ENCODE assay signal across 1 cellular context in the genomic region with DNA sequence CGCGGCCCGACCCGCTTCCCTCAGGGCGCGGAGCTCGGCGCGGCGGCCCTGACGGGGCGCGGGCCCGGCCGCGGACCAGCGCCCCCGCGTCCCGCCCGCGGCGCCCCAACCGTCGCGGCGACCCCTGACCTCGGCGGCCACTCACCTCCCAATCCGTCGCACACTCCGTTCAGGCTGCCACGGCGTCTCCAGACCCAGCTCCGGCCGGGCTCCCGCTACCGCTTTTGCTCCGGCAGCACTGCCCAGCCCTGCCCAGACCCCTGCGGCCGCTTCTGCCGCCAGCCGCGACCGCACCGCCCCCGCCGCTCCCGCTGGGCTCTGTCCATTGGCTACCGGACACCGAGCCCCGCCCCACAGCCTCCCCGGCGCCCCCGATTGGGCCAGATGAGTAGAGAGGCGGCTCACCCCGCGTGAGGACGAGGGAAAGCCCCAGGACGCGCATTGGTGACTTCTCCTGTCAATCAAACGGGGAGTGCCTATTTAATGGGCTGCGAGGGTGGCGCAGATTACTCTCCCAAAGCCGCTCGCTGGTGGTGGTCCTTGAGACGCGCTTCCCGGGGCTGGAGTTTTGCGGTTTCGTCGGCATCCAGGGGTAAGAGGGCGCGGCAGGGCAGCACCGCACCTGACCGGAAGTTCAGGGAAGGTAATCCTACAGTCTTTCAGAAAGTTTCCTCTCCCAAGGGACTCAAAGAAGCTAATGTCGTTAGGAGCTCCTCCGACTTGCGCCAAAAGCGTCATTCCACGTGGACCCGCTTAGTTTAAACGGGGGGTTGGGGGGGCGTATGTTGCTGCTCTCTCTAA.
A peak's percentile ranks its signal among the peaks of the same experiment; 100 is the strongest.
TF ChIP-seq lines count a peak whose summit lies in the region.

A gene with protein sequence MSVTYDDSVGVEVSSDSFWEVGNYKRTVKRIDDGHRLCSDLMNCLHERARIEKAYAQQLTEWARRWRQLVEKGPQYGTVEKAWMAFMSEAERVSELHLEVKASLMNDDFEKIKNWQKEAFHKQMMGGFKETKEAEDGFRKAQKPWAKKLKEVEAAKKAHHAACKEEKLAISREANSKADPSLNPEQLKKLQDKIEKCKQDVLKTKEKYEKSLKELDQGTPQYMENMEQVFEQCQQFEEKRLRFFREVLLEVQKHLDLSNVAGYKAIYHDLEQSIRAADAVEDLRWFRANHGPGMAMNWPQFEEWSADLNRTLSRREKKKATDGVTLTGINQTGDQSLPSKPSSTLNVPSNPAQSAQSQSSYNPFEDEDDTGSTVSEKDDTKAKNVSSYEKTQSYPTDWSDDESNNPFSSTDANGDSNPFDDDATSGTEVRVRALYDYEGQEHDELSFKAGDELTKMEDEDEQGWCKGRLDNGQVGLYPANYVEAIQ (minus strand): TSS at position 274 of the 801 bp plus-strand sequence. CDS start 103,069 bp downstream, outside the sequence.

TF ChIP-seq in HepG2, 621 proteins besides CTCF, POLR2A, EP300 and RAD21 (continued from another document and continues in another):
- TF ChIP-seq, protein P1, sequence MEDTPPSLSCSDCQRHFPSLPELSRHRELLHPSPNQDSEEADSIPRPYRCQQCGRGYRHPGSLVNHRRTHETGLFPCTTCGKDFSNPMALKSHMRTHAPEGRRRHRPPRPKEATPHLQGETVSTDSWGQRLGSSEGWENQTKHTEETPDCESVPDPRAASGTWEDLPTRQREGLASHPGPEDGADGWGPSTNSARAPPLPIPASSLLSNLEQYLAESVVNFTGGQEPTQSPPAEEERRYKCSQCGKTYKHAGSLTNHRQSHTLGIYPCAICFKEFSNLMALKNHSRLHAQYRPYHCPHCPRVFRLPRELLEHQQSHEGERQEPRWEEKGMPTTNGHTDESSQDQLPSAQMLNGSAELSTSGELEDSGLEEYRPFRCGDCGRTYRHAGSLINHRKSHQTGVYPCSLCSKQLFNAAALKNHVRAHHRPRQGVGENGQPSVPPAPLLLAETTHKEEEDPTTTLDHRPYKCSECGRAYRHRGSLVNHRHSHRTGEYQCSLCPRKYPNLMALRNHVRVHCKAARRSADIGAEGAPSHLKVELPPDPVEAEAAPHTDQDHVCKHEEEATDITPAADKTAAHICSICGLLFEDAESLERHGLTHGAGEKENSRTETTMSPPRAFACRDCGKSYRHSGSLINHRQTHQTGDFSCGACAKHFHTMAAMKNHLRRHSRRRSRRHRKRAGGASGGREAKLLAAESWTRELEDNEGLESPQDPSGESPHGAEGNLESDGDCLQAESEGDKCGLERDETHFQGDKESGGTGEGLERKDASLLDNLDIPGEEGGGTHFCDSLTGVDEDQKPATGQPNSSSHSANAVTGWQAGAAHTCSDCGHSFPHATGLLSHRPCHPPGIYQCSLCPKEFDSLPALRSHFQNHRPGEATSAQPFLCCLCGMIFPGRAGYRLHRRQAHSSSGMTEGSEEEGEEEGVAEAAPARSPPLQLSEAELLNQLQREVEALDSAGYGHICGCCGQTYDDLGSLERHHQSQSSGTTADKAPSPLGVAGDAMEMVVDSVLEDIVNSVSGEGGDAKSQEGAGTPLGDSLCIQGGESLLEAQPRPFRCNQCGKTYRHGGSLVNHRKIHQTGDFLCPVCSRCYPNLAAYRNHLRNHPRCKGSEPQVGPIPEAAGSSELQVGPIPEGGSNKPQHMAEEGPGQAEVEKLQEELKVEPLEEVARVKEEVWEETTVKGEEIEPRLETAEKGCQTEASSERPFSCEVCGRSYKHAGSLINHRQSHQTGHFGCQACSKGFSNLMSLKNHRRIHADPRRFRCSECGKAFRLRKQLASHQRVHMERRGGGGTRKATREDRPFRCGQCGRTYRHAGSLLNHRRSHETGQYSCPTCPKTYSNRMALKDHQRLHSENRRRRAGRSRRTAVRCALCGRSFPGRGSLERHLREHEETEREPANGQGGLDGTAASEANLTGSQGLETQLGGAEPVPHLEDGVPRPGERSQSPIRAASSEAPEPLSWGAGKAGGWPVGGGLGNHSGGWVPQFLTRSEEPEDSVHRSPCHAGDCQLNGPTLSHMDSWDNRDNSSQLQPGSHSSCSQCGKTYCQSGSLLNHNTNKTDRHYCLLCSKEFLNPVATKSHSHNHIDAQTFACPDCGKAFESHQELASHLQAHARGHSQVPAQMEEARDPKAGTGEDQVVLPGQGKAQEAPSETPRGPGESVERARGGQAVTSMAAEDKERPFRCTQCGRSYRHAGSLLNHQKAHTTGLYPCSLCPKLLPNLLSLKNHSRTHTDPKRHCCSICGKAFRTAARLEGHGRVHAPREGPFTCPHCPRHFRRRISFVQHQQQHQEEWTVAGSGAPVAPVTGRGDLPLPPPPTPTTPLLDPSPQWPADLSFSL (CRISPR knock-in tag; IDR thresholded peaks at IDR 0.05): no peak
- TF ChIP-seq ZNF713 (CRISPR knock-in tag; IDR thresholded peaks at IDR 0.05) (no peak), RNF219 (CRISPR knock-in tag; IDR thresholded peaks at IDR 0.05) (no peak), KDM4B (CRISPR knock-in tag; IDR thresholded peaks at IDR 0.05) (0 out of 2 replicates have a peak, but pooled peaks have one; percentile 29), ZNF629 (CRISPR knock-in tag; conservative IDR thresholded peaks at IDR 0.05) (no peak), RCOR2 (CRISPR knock-in tag; IDR thresholded peaks at IDR 0.05) (no peak), KLF16 (CRISPR knock-in tag; IDR thresholded peaks at IDR 0.05) (no peak; a peak in 1 of 4 replicates), ATF7 (IDR thresholded peaks at IDR 0.05) (no peak), ATF7 (CRISPR knock-in tag; IDR thresholded peaks at IDR 0.05) (no peak), PRMT3 (CRISPR knock-in tag; IDR thresholded peaks at IDR 0.05; ENCODE audit: borderline replicate concordance, low read depth) (no peak), ZNF543 (CRISPR knock-in tag; IDR thresholded peaks at IDR 0.05) (no peak), MLLT10 (CRISPR knock-in tag; IDR thresholded peaks at IDR 0.05) (no peak), ZNF329 (CRISPR knock-in tag; IDR thresholded peaks at IDR 0.05; ENCODE audit: low read depth) (peak; percentile 23; the same call in 1 of the 2 replicates), AHR (CRISPR knock-in tag; IDR thresholded peaks at IDR 0.05) (no peak), TAF15 (IDR thresholded peaks at IDR 0.05; ENCODE audit: low read depth, low read length, poor library complexity, severe bottlenecking) (no peak), FOXC1 (CRISPR knock-in tag; IDR thresholded peaks at IDR 0.05; ENCODE audit: borderline replicate concordance) (peak; percentile 88; the same call in 1 of the 2 replicates), THYN1 (CRISPR knock-in tag; IDR thresholded peaks at IDR 0.05; ENCODE audit: borderline replicate concordance, low read depth) (no peak), KAT7 (CRISPR knock-in tag; IDR thresholded peaks at IDR 0.05; ENCODE audit: borderline replicate concordance) (peak; percentile 87), ZBTB34 (CRISPR knock-in tag; IDR thresholded peaks at IDR 0.05) (no peak), KDM6A (CRISPR knock-in tag; IDR thresholded peaks at IDR 0.05; ENCODE audit: low read depth) (no peak), NKX3-1 (CRISPR knock-in tag; IDR thresholded peaks at IDR 0.05) (peak; percentile 88), ZNF574 (CRISPR knock-in tag; IDR thresholded peaks at IDR 0.05) (peak; percentile 56; the same call in 1 of the 2 replicates), NR2F1 (CRISPR knock-in tag; IDR thresholded peaks at IDR 0.05) (no peak), PAXIP1 (CRISPR knock-in tag; conservative IDR thresholded peaks at IDR 0.05) (0 out of 2 replicates have a peak, but pooled peaks have one; percentile 25), ZNF724P (CRISPR knock-in tag; IDR thresholded peaks at IDR 0.05; ENCODE audit: borderline replicate concordance) (peak; percentile 4; the same call in 1 of the 2 replicates)
- TF ChIP-seq, protein P2, sequence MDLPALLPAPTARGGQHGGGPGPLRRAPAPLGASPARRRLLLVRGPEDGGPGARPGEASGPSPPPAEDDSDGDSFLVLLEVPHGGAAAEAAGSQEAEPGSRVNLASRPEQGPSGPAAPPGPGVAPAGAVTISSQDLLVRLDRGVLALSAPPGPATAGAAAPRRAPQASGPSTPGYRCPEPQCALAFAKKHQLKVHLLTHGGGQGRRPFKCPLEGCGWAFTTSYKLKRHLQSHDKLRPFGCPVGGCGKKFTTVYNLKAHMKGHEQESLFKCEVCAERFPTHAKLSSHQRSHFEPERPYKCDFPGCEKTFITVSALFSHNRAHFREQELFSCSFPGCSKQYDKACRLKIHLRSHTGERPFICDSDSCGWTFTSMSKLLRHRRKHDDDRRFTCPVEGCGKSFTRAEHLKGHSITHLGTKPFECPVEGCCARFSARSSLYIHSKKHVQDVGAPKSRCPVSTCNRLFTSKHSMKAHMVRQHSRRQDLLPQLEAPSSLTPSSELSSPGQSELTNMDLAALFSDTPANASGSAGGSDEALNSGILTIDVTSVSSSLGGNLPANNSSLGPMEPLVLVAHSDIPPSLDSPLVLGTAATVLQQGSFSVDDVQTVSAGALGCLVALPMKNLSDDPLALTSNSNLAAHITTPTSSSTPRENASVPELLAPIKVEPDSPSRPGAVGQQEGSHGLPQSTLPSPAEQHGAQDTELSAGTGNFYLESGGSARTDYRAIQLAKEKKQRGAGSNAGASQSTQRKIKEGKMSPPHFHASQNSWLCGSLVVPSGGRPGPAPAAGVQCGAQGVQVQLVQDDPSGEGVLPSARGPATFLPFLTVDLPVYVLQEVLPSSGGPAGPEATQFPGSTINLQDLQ (CRISPR knock-in tag; IDR thresholded peaks at IDR 0.05): no peak
- TF ChIP-seq, protein P3, sequence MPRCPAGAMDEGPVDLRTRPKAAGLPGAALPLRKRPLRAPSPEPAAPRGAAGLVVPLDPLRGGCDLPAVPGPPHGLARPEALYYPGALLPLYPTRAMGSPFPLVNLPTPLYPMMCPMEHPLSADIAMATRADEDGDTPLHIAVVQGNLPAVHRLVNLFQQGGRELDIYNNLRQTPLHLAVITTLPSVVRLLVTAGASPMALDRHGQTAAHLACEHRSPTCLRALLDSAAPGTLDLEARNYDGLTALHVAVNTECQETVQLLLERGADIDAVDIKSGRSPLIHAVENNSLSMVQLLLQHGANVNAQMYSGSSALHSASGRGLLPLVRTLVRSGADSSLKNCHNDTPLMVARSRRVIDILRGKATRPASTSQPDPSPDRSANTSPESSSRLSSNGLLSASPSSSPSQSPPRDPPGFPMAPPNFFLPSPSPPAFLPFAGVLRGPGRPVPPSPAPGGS (CRISPR knock-in tag; IDR thresholded peaks at IDR 0.05): 0 out of 2 replicates have a peak, but pooled peaks have one; percentile 25
